ENCODE assay signal across 8 cellular contexts in genomic region chrX:132488819-132489255, GRCh38. TPM values are rescaled to one million over a fixed set of nuclear protein-coding genes. Genes with fewer than 3 reads are reported as not detected.
A peak's percentile ranks its signal among the peaks of the same experiment; 100 is the strongest.
DNase-seq lines count a peak whose midpoint lies in the region; ATAC-seq and TF ChIP-seq lines count a peak whose summit lies in the region.

Gene MBNL3 (minus strand): TSS chrX:132489038. CDS start chrX:132439611, 49,427 bp downstream.

- POLR2A ChIA-PET in activated B cell treated with CpG ODN at 0.5 μM for 24 hours (lab: Charles Lee), result interaction anchor here (0.5 to 4.3 kb wide), 7 partner anchors 8 to 1881 kb away, joined by 3 to 53 read pairs (median 4); partner anchors contain the start of gene RAP2C

- peaks cover 6% of the 10 kb centered on the region for H3K36me3 Mint-ChIP-seq in activated B cell treated with CpG ODN at 0.5 μM for 24 hours (ENCODE audit: low read depth)

- peak; percentile 71 for DNase-seq in NCI-H2171 (lab: John Stamatoyannopoulos, UW)
- no peak for DNase-seq in activated B cell treated with CpG ODN at 0.5 μM for 24 hours
- peak; percentile 15 for DNase-seq in cerebellar cortex (ENCODE audit: low spot score)
- peak; percentile 86 for DNase-seq in left kidney (ENCODE audit: low read depth, low spot score)
- peak; percentile 23 to 38 for DNase-seq in stimulated activated CD4-positive, alpha-beta T cell treated with anti-CD3 and anti-CD28 coated beads, Interleukin-2, amount 100 ng/mL, for 48 hours
- no peak for DNase-seq in T1000 (lab: John Stamatoyannopoulos, UW)

- CTCF ChIA-PET in activated B cell treated with CpG ODN at 0.5 μM for 24 hours (lab: Charles Lee), result interaction anchor here (1.0 to 3.2 kb wide), 2 partner anchors 8 to 196 kb away, joined by 3 to 16 read pairs; no protein-coding TSS in a partner anchor

- peak within 1 kb of the TSS; percentile 99 for H3K27ac Mint-ChIP-seq in activated B cell treated with CpG ODN at 0.5 μM for 24 hours

- peak within 1 kb of the TSS; percentile 98 for H3K4me3 Mint-ChIP-seq in activated B cell treated with CpG ODN at 0.5 μM for 24 hours

- TF ChIP-seq CTCF in activated B cell treated with CpG ODN at 0.5 μM for 24 hours (IDR thresholded peaks at IDR 0.05), result no peak

- no peaks in the 10 kb centered on the region for H3K9me3 Mint-ChIP-seq in activated B cell treated with CpG ODN at 0.5 μM for 24 hours

- H3K4me1 Mint-ChIP-seq in activated B cell treated with CpG ODN at 0.5 μM for 24 hours, result peaks cover 61% of the 10 kb centered on the region

- intact Hi-C loops in activated B cell treated with CpG ODN at 0.5 μM for 24 hours (cut with micrococcal nuclease), result loop anchor here (1.0 to 10.0 kb wide), 6 partner anchors 8 to 1587 kb away; partner anchors contain the start of genes ENOX2 and STK26

- ATAC-seq in GM18858 (IDR thresholded peaks at IDR 0.05; ENCODE audit: unreplicated experiment), result peak; percentile 14
- peak; percentile 38 for ATAC-seq in HG02981 (IDR thresholded peaks at IDR 0.05; ENCODE audit: unreplicated experiment)
- ATAC-seq in activated B cell treated with CpG ODN at 0.5 μM for 24 hours (ENCODE audit: low read depth), result peak; percentile 57

- no peaks in the 10 kb centered on the region for H3K27me3 Mint-ChIP-seq in activated B cell treated with CpG ODN at 0.5 μM for 24 hours

RNA-seq across cellular contexts. Expression of gene MBNL3, which starts in this region (rescaled TPM):
- total RNA-seq in activated B cell treated with CpG ODN at 0.5 μM for 24 hours, result 41.0 and 47.0 TPM in 2 replicates

Comparison
In these comparisons a context has a peak if more than half of its experiments do, and no peak if none do; other contexts are left out.
1. DNase-seq: peak in NCI-H2171 (single experiment), cerebellar cortex (single experiment), left kidney (single experiment) and stimulated activated CD4-positive, alpha-beta T cell treated with anti-CD3 and anti-CD28 coated beads, Interleukin-2, amount 100 ng/mL, for 48 hours (2 of 2); none in activated B cell treated with CpG ODN at 0.5 μM for 24 hours (single experiment) and T1000 (single experiment).
2. Peak in every context shown above with its lines, with median percentiles within 50 percentile points of each other: ATAC-seq.